19 cellular contexts compared by ENCODE assay signal in genomic region chr12:102565555-102565954, GRCh38.
A peak's percentile ranks its signal among the peaks of the same experiment; 100 is the strongest.
DNase-seq lines count a peak whose midpoint lies in the region; ATAC-seq, FAIRE-seq and TF ChIP-seq lines count a peak whose summit lies in the region.
"Had no signal": no experiment of that assay in that cellular context is flagged by ENCODE, and none has a peak within 500 bp of the region (broad histone marks: within the 10 kb centered on the region; RNA-seq: fewer than 3 reads in every experiment).

No MANE protein-coding gene starts in this region.

- H3K27ac ChIP-seq in IMR-90 (ENCODE audit: insufficient read depth, low read length) (no peak overlapping the region), astrocyte (ENCODE audit: low read depth, low read length) (no peak overlapping the region), mesenchymal stem cell (ENCODE audit: low read length, poor library complexity, severe bottlenecking) (no peak overlapping the region)
- H3K27ac ChIP-seq: BLaER1, C4-2B had no signal

- H3K4me3 Mint-ChIP-seq in astrocyte (ENCODE audit: unreplicated experiment) = no peak overlapping the region
- H3K4me3 Mint-ChIP-seq: B cell; CD4-positive, CD25-positive, alpha-beta regulatory T cell; CD8-positive, alpha-beta T cell had no signal

- H3K4me3 ChIP-seq in IMR-90 (ENCODE audit: insufficient read depth, low read depth, low read length) = no peak overlapping the region
- no peak overlapping the region for H3K4me3 ChIP-seq in astrocyte (ENCODE audit: insufficient read depth, low read depth, low read length)
- H3K4me3 ChIP-seq in mesenchymal stem cell (ENCODE audit: insufficient read depth in 1 of 2, low read depth in 1 of 2, low read length in 2 of 2) = no peak overlapping the region
- H3K4me3 ChIP-seq: BLaER1 had no signal

- peaks cover 3% of the 10 kb centered on the region; the same call in 1 of the 2 replicates for H3K9me1 ChIP-seq in IMR-90 (ENCODE audit: insufficient read depth, low read length)

- H2BK5ac ChIP-seq in IMR-90 (ENCODE audit: low read depth, low read length, poor library complexity, severe bottlenecking) = no peak overlapping the region
- no peak overlapping the region for H2BK5ac ChIP-seq in mesenchymal stem cell (ENCODE audit: low read depth, low read length, poor library complexity, severe bottlenecking)

- no peak overlapping the region for H4K5ac ChIP-seq in IMR-90 (ENCODE audit: low read depth, low read length)

- no peak overlapping the region for H2AK9ac ChIP-seq in IMR-90 (replicated peaks; ENCODE audit: low read depth, low read length, poor library complexity)

- DNase-seq in IMR-90 (no peak), astrocyte (ENCODE audit: low read depth) (no peak), mesenchymal stem cell (no peak), NCI-H1694 (lab: John Stamatoyannopoulos, UW) (no peak), occipital lobe (lab: John Stamatoyannopoulos, UW) (no peak), posterior vena cava (ENCODE audit: low spot score) (no peak)
- DNase-seq: Caco-2; CD4-positive, CD25-positive, alpha-beta regulatory T cell; CD8-positive, alpha-beta T cell; DMS153; DND-41; GOT3; H7; HCEC 1CT had no signal

- peak overlapping the region; percentile 59 for H2BK20ac ChIP-seq in IMR-90 (ENCODE audit: low read depth, low read length)

- H3K9ac ChIP-seq in IMR-90 (ENCODE audit: low read depth, low read length) (no peak overlapping the region), astrocyte (ENCODE audit: low read length) (no peak overlapping the region), mesenchymal stem cell (ENCODE audit: low read length) (no peak overlapping the region)
- H3K9ac ChIP-seq: BLaER1 had no signal

- BruUV-seq in IMR-90 (replicated peaks; lab: Mats Ljungman, UMichigan) = no TSS peak

- WGBS in IMR-90 (ENCODE audit: extremely low coverage in 2 of 2, insufficient read length in 1 of 2), 2 experiments = no CpG with 5 or more reads among the region's 3 CpGs
- 95% methylated on average over 3 of the region's 3 CpGs for WGBS in mesenchymal stem cell

- H3K9me3 ChIP-seq in IMR-90 (ENCODE audit: control insufficient read depth, insufficient read depth, low read length) (peaks cover 3% of the 10 kb centered on the region; the same call in 1 of the 2 replicates), astrocyte (ENCODE audit: insufficient read depth, low read depth, low read length) (no peaks in the 10 kb centered on the region), mesenchymal stem cell (ENCODE audit: control insufficient read depth, low read length) (peaks cover 7% of the 10 kb centered on the region)

- H3K23ac ChIP-seq in IMR-90 (ENCODE audit: low read depth, low read length) (no peak overlapping the region), mesenchymal stem cell (ENCODE audit: low read length in 2 of 2) (no peak overlapping the region)

- H3K27ac Mint-ChIP-seq in astrocyte (ENCODE audit: unreplicated experiment) = peak overlapping the region; percentile 99
- H3K27ac Mint-ChIP-seq: B cell; CD4-positive, CD25-positive, alpha-beta regulatory T cell; CD8-positive, alpha-beta T cell had no signal

- H3K18ac ChIP-seq in IMR-90 (ENCODE audit: low read depth, low read length) = no peak overlapping the region
- H3K18ac ChIP-seq in mesenchymal stem cell (ENCODE audit: low read depth in 1 of 2, low read length in 2 of 2) = no peak overlapping the region

- H3K14ac ChIP-seq in IMR-90 (replicated peaks; ENCODE audit: low read depth, low read length) (no peak overlapping the region), mesenchymal stem cell (ENCODE audit: low read length in 2 of 2) (no peak overlapping the region)

- TF ChIP-seq CTCF in IMR-90 (conservative IDR thresholded peaks at IDR 0.05; ENCODE audit: low read depth, low read length) (no peak), astrocyte (IDR thresholded peaks at IDR 0.05; ENCODE audit: insufficient read depth, low read depth, low read length) (no peak)

- H2BK12ac ChIP-seq in mesenchymal stem cell (ENCODE audit: low read length in 2 of 2) = no peak overlapping the region

- H2AK5ac ChIP-seq in IMR-90 (ENCODE audit: low read depth, low read length) = no peak overlapping the region
- H2AK5ac ChIP-seq in mesenchymal stem cell (ENCODE audit: low read length, severe bottlenecking) = peak overlapping the region; percentile 88

- no peak for FAIRE-seq in astrocyte (lab: Jason Lieb, UNC)
- FAIRE-seq: G401.6, GM12892 had no signal

- H4K20me1 ChIP-seq in IMR-90 (ENCODE audit: insufficient read depth, low read length) (no peaks in the 10 kb centered on the region), astrocyte (ENCODE audit: insufficient read depth, low read length) (no peaks in the 10 kb centered on the region)
- H4K20me1 ChIP-seq: BLaER1 had no signal

- TF ChIP-seq RAD21 in IMR-90 (IDR thresholded peaks at IDR 0.05; ENCODE audit: low read length) = no peak

- no peaks in the 10 kb centered on the region for H3K36me3 Mint-ChIP-seq in astrocyte (ENCODE audit: low read depth, unreplicated experiment)
- H3K36me3 Mint-ChIP-seq: CD4-positive, CD25-positive, alpha-beta regulatory T cell; CD8-positive, alpha-beta T cell had no signal

- H3K4me1 ChIP-seq in IMR-90 (ENCODE audit: control insufficient read depth, insufficient read depth, low read length) = peaks cover 15% of the 10 kb centered on the region
- H3K4me1 ChIP-seq in astrocyte (ENCODE audit: insufficient read depth, low read length) = peaks cover 15% of the 10 kb centered on the region
- H3K4me1 ChIP-seq in mesenchymal stem cell (ENCODE audit: control insufficient read depth, insufficient read depth, low read depth, low read length) = peaks cover 12% of the 10 kb centered on the region
- H3K4me1 ChIP-seq: BLaER1 had no signal

- in situ Hi-C loops in IMR-90 (cut with MboI; ENCODE audit: low sequenced_read_pairs) = no loop called here

- peaks cover 4% of the 10 kb centered on the region for H3K9me3 Mint-ChIP-seq in astrocyte (ENCODE audit: unreplicated experiment)
- H3K9me3 Mint-ChIP-seq: CD8-positive, alpha-beta T cell had no signal

- H3K79me1 ChIP-seq in IMR-90 (ENCODE audit: low read depth in 1 of 2, low read length in 2 of 2) = no peaks in the 10 kb centered on the region
- no peaks in the 10 kb centered on the region for H3K79me1 ChIP-seq in mesenchymal stem cell (replicated peaks; ENCODE audit: low read length, poor library complexity, severe bottlenecking)

- CTCF ChIA-PET in IMR-90 (lab: Yijun Ruan, JAX) = no interaction called here

- H2BK15ac ChIP-seq in IMR-90 (ENCODE audit: low read depth, low read length) (0 out of 3 replicates have a peak overlapping the region, but pooled peaks have one; percentile 36), mesenchymal stem cell (ENCODE audit: low read depth, poor library complexity, severe bottlenecking) (no peak overlapping the region)

- H3K4ac ChIP-seq in IMR-90 (ENCODE audit: low read depth, low read length) (0 out of 2 replicates have a peak overlapping the region, but pooled peaks have one; percentile 51), mesenchymal stem cell (ENCODE audit: low read depth in 1 of 2, low read length in 2 of 2) (no peak overlapping the region)

- no peak for ATAC-seq in IMR-90 (ENCODE audit: low read depth)
- ATAC-seq: CD8-positive, alpha-beta T cell had no signal

- H4K8ac ChIP-seq in IMR-90 (ENCODE audit: low read depth in 2 of 2, low read length in 2 of 2) (no peak overlapping the region), mesenchymal stem cell (ENCODE audit: low read length) (no peak overlapping the region)

- dilution Hi-C loops in IMR-90 (cut with HindIII; ENCODE audit: low sequenced_read_pairs, unreplicated experiment) = no loop called here

- POLR2A ChIA-PET in IMR-90 (lab: Charles Lee; ENCODE audit: unreplicated experiment) = no interaction called here

- H4K91ac ChIP-seq in IMR-90 (ENCODE audit: insufficient read depth, low read depth, low read length) (peak overlapping the region; percentile 23; the same call in 1 of the 2 replicates), mesenchymal stem cell (ENCODE audit: low read length) (no peak overlapping the region)

- intact Hi-C loops in IMR-90 (cut with micrococcal nuclease) (loop anchor here (5.0 kb wide), 1 partner anchor 67 kb away; no protein-coding TSS in a partner anchor), posterior vena cava (cut with DNase I) (no loop called here)

- H2BK120ac ChIP-seq in IMR-90 (ENCODE audit: low read depth, low read length) = peak overlapping the region; percentile 78
- H2BK120ac ChIP-seq in mesenchymal stem cell (ENCODE audit: low read depth, low read length) = no peak overlapping the region

- TF ChIP-seq POLR2A in IMR-90 (IDR thresholded peaks at IDR 0.05; ENCODE audit: low read depth, low read length) = no peak

- H3K4me1 Mint-ChIP-seq in astrocyte (ENCODE audit: low read depth, unreplicated experiment) = peaks cover 46% of the 10 kb centered on the region
- H3K4me1 Mint-ChIP-seq: B cell; CD4-positive, CD25-positive, alpha-beta regulatory T cell had no signal

- no peaks in the 10 kb centered on the region for H3K27me3 Mint-ChIP-seq in astrocyte (ENCODE audit: low read depth, unreplicated experiment)
- H3K27me3 Mint-ChIP-seq: CD4-positive, CD25-positive, alpha-beta regulatory T cell had no signal

- H2AFZ ChIP-seq in IMR-90 (replicated peaks; ENCODE audit: low read length, poor library complexity) (no peak overlapping the region), astrocyte (ENCODE audit: low read depth, low read length) (no peak overlapping the region), mesenchymal stem cell (ENCODE audit: low read depth, low read length) (no peak overlapping the region)

- H3K4me2 ChIP-seq in IMR-90 (ENCODE audit: low read depth, low read length) (no peak overlapping the region), astrocyte (ENCODE audit: low read length) (no peak overlapping the region), mesenchymal stem cell (ENCODE audit: low read length, poor library complexity, severe bottlenecking) (no peak overlapping the region)
- H3K4me2 ChIP-seq: BLaER1 had no signal

- H3K27me3 ChIP-seq in IMR-90 (ENCODE audit: control insufficient read depth, insufficient read depth, low read length) = no peaks in the 10 kb centered on the region
- H3K27me3 ChIP-seq in astrocyte (ENCODE audit: insufficient read depth, low read length) = no peaks in the 10 kb centered on the region
- no peaks in the 10 kb centered on the region for H3K27me3 ChIP-seq in mesenchymal stem cell (ENCODE audit: control insufficient read depth in 1 of 2, insufficient read depth in 1 of 2, low read length in 2 of 2)
- H3K27me3 ChIP-seq: BLaER1 had no signal

- H3K36me3 ChIP-seq in IMR-90 (ENCODE audit: control insufficient read depth, insufficient read depth, low read length) (no peaks in the 10 kb centered on the region), astrocyte (ENCODE audit: insufficient read depth, low read length) (no peaks in the 10 kb centered on the region), mesenchymal stem cell (ENCODE audit: control insufficient read depth in 1 of 2, insufficient read depth in 2 of 2, low read depth in 1 of 2, low read length in 2 of 2) (no peaks in the 10 kb centered on the region)
- H3K36me3 ChIP-seq: BLaER1 had no signal

- H3K79me2 ChIP-seq in astrocyte (ENCODE audit: insufficient read depth, low read length) = no peaks in the 10 kb centered on the region

- no peak overlapping the region for H3K56ac ChIP-seq in IMR-90 (ENCODE audit: extremely low read depth, insufficient read depth, low read length)

TF ChIP-seq in IMR-90, 13 proteins besides CTCF, POLR2A, EP300 and RAD21 (continues in another document):
- no peak for TF ChIP-seq CEBPB (IDR thresholded peaks at IDR 0.05; ENCODE audit: low read depth, low read length)
- no peak for TF ChIP-seq MXI1 (IDR thresholded peaks at IDR 0.05; ENCODE audit: borderline replicate concordance, low read depth, low read length)
- TF ChIP-seq FOS (IDR thresholded peaks at IDR 0.05; ENCODE audit: low read depth, low read length) = no peak
